Comparison of ENCODE assay signal across 8 cellular contexts in the genomic region with DNA sequence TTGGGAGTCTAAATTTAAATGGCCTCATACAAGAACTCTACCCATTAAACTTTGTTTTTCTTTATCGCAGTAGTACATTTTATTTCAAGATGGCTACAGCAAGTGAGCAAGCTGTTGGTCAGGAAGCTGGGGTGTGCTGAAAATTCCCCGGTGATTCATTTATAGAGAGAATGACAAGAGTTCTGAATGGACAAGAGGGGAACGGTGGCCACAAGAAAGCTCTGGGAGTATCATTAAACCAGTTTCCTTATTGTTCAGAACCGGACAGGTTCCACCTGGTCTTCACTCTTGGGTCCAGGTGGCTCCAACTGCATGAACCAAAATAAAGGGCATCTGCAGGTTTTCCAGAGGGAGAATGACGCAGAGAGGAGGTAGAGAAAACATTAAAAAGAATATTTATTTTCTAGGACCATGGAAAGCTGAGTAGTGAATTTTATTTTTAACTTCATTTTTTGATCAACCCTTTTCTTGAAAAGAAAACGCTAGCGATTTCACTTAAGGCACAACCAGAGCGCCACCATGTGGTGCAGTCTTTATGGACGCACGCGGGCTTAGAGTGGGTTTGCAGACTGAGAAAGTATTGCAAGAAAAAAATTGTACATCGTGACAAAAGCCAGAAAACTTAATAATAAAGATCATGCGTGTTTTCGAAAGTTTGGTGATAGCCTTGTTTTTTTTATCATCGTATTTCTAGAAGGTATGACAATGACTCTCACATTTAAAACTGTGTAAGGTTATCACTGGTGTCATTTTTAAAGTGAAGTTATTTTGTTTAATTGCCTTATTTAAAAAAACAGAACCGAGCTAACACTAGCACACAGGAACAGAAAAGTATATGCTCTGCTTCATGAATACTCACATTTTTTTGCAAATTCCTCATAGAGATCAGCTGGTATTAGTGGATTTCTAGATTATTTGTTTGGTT.
DNase-seq lines count a peak whose midpoint lies in the region; ATAC-seq and TF ChIP-seq lines count a peak whose summit lies in the region.

No MANE protein-coding gene starts in this region.

- H3K4me1 Mint-ChIP-seq in activated T-cell treated with anti-CD3 and anti-CD28 coated beads, Interleukin-2, amount 50 U/mL, for 4 hours (ENCODE audit: low read depth): no peaks in the 10 kb centered on the region

- no peak for TF ChIP-seq POLR2A in upper lobe of left lung (IDR thresholded peaks at IDR 0.05)

- no peaks in the 10 kb centered on the region for H3K36me3 Mint-ChIP-seq in activated T-cell treated with anti-CD3 and anti-CD28 coated beads, Interleukin-2, amount 50 U/mL, for 4 hours (ENCODE audit: insufficient read depth)

- peak; percentile 87 for DNase-seq in A673 (ENCODE audit: low spot score)
- DNase-seq in NCI-H526 (lab: John Stamatoyannopoulos, UW): peak; percentile 42 to 77
- DNase-seq in brain microvascular endothelial cell: peak; percentile 68
- DNase-seq in kidney glomerular epithelial cell (lab: John Stamatoyannopoulos, UW): peak; percentile 41
- peak in 1 of 2 donors; percentile 36 for DNase-seq in upper lobe of left lung
- no peak for DNase-seq in activated T-cell treated with anti-CD3 and anti-CD28 coated beads, Interleukin-2, amount 50 U/mL, for 4 hours

- no peak overlapping the region for H3K4me3 Mint-ChIP-seq in activated T-cell treated with anti-CD3 and anti-CD28 coated beads, Interleukin-2, amount 50 U/mL, for 4 hours

- H3K4me3 ChIP-seq in A673 (ENCODE audit: low read depth, low read length, poor library complexity, severe bottlenecking): no peak overlapping the region
- H3K4me3 ChIP-seq in brain microvascular endothelial cell (ENCODE audit: low read depth, low read length): no peak overlapping the region
- H3K4me3 ChIP-seq in upper lobe of left lung: no peak overlapping the region

- BruUV-seq in A673 (replicated peaks; lab: Mats Ljungman, UMichigan): no TSS peak

- ATAC-seq in GM18520 (IDR thresholded peaks at IDR 0.05; ENCODE audit: unreplicated experiment) (peak; percentile 43), HG03097 (IDR thresholded peaks at IDR 0.05; ENCODE audit: low FRiP score, unreplicated experiment) (peak; percentile 73), upper lobe of left lung (ENCODE audit: low FRiP score in 2 of 2) (no peak)
- ATAC-seq in activated T-cell treated with anti-CD3 and anti-CD28 coated beads, Interleukin-2, amount 50 U/mL, for 4 hours: no peak

- POLR2A ChIA-PET in A673 (lab: Charles Lee; ENCODE audit: low non-redundant PET): no interaction called here

- TF ChIP-seq CTCF in A673 (conservative IDR thresholded peaks at IDR 0.05; ENCODE audit: low read depth, low read length) (peak; percentile 95), brain microvascular endothelial cell (IDR thresholded peaks at IDR 0.05; ENCODE audit: low read depth, low read length, missing control alignments) (peak; percentile 93), upper lobe of left lung (IDR thresholded peaks at IDR 0.05) (peak in 5 of 6 experiments; percentile 20 to 36 (median 27))

- H3K9me3 ChIP-seq in A673 (ENCODE audit: low read depth, low read length, poor library complexity, severe bottlenecking) (no peaks in the 10 kb centered on the region), upper lobe of left lung (no peaks in the 10 kb centered on the region)

- no peaks in the 10 kb centered on the region for H3K27me3 Mint-ChIP-seq in activated T-cell treated with anti-CD3 and anti-CD28 coated beads, Interleukin-2, amount 50 U/mL, for 4 hours (ENCODE audit: low read depth)

- in situ Hi-C loops in brain microvascular endothelial cell (cut with HindIII; ENCODE audit: low pct_ligation_motif_present, low sequenced_read_pairs): no loop called here

- intact Hi-C loops in A673 (cut with micrococcal nuclease; ENCODE audit: unreplicated experiment): loop anchor here (1.0 to 10.0 kb wide), 5 partner anchors 100 to 571 kb away; partner anchors contain the start of gene NOL4

- H3K27me3 ChIP-seq in A673 (replicated peaks; ENCODE audit: insufficient read depth, low read depth, low read length, poor library complexity): no peaks in the 10 kb centered on the region
- no peaks in the 10 kb centered on the region for H3K27me3 ChIP-seq in brain microvascular endothelial cell (replicated peaks)
- H3K27me3 ChIP-seq in upper lobe of left lung: no peaks in the 10 kb centered on the region

- H3K4me1 ChIP-seq in A673 (ENCODE audit: insufficient read depth, low read length, poor library complexity, severe bottlenecking): peaks cover 4% of the 10 kb centered on the region
- H3K4me1 ChIP-seq in upper lobe of left lung: no peaks in the 10 kb centered on the region

- WGBS in upper lobe of left lung, 2 donors: 21 to 24% methylated on average over 16 of the region's 16 CpGs

- H3K36me3 ChIP-seq in A673 (ENCODE audit: insufficient read depth, low read length, poor library complexity, severe bottlenecking) (no peaks in the 10 kb centered on the region), brain microvascular endothelial cell (replicated peaks) (no peaks in the 10 kb centered on the region), upper lobe of left lung (no peaks in the 10 kb centered on the region)

- H3K9me3 Mint-ChIP-seq in activated T-cell treated with anti-CD3 and anti-CD28 coated beads, Interleukin-2, amount 50 U/mL, for 4 hours: peaks cover 4% of the 10 kb centered on the region

- H3K27ac ChIP-seq in A673 (ENCODE audit: low read depth, low read length, poor library complexity, severe bottlenecking) (no peak overlapping the region), brain microvascular endothelial cell (no peak overlapping the region), upper lobe of left lung (no peak overlapping the region)

- CTCF ChIA-PET in A673 (lab: Charles Lee): interaction anchor here (1.2 to 1.3 kb wide), 2 partner anchors 200 to 484 kb away, joined by 3 to 11 read pairs; no protein-coding TSS in a partner anchor

- no peak for TF ChIP-seq EP300 in upper lobe of left lung (IDR thresholded peaks at IDR 0.05)

Comparison
In these comparisons a context has a peak if more than half of its experiments do, and no peak if none do; other contexts are left out.
1. CTCF ChIP-seq: peak in every context shown above with its lines; median percentile 95 in A673; 93 in brain microvascular endothelial cell; 27 in upper lobe of left lung.
2. ATAC-seq: peak in GM18520 (single experiment) and HG03097 (single experiment); none in upper lobe of left lung (0 of 2) and activated T-cell treated with anti-CD3 and anti-CD28 coated beads, Interleukin-2, amount 50 U/mL, for 4 hours (0 of 2).